ENCODE assay signal across 39 cellular contexts in genomic region chr3:50196253-50196801, GRCh38. TPM values are rescaled to one million over a fixed set of nuclear protein-coding genes. Genes with fewer than 3 reads are reported as not detected.
"Had no signal": no experiment of that assay in that cellular context is flagged by ENCODE, and none has a peak within 500 bp of the region (broad histone marks: within the 10 kb centered on the region; RNA-seq: fewer than 3 reads in every experiment).

No MANE protein-coding gene starts in this region.

- H3K9me3 ChIP-seq: MG63 had no signal

- H2AFZ ChIP-seq: PC-9 had no signal

- H3K36me3 ChIP-seq: brain microvascular endothelial cell, MG63, WERI-Rb-1 had no signal

- H3K27me3 ChIP-seq: MG63 had no signal

- H3K4me3 Mint-ChIP-seq: activated CD8-positive, alpha-beta T cell treated with anti-CD3 and anti-CD28 coated beads for 36 hours; activated naive CD8-positive, alpha-beta T cell treated with anti-CD3 and anti-CD28 coated beads for 36 hours; activated T-cell treated with anti-CD3 and anti-CD28 coated beads, Interleukin-2, amount 50 U/mL, for 72 hours; activated T-helper 17 cell treated with anti-CD3 and anti-CD28 coated beads, Interleukin-2, amount 50 U/mL, for 72 hours; central memory CD8-positive, alpha-beta T cell had no signal

- H3K4me2 ChIP-seq: PC-9 had no signal

- H3K27ac ChIP-seq: brain microvascular endothelial cell, PC-9, RWPE1 had no signal

- H3K4me3 ChIP-seq: MG63, PC-9 had no signal

- H3K27ac Mint-ChIP-seq: activated CD8-positive, alpha-beta T cell treated with anti-CD3 and anti-CD28 coated beads for 36 hours; activated naive CD8-positive, alpha-beta T cell treated with anti-CD3 and anti-CD28 coated beads for 36 hours; activated T-cell treated with anti-CD3 and anti-CD28 coated beads, Interleukin-2, amount 50 U/mL, for 72 hours; activated T-helper 17 cell treated with anti-CD3 and anti-CD28 coated beads, Interleukin-2, amount 50 U/mL, for 72 hours had no signal

- ATAC-seq: activated CD8-positive, alpha-beta T cell treated with anti-CD3 and anti-CD28 coated beads for 36 hours; activated T-cell treated with anti-CD3 and anti-CD28 coated beads, Interleukin-2, amount 50 U/mL, for 72 hours; activated T-helper 17 cell treated with anti-CD3 and anti-CD28 coated beads, Interleukin-2, amount 50 U/mL, for 72 hours had no signal

- H3K4me1 Mint-ChIP-seq: activated T-helper 17 cell treated with anti-CD3 and anti-CD28 coated beads, Interleukin-2, amount 50 U/mL, for 72 hours had no signal

- H3K36me3 Mint-ChIP-seq: activated naive CD8-positive, alpha-beta T cell treated with anti-CD3 and anti-CD28 coated beads for 36 hours had no signal

- DNase-seq: activated CD4-positive, alpha-beta T cell treated with anti-CD3 and anti-CD28 coated beads for 1 hour; activated CD4-positive, alpha-beta T cell treated with anti-CD3 and anti-CD28 coated beads for 48 hours; activated CD4-positive, alpha-beta T cell treated with anti-CD3 and anti-CD28 coated beads, Interleukin-2, amount 50 U/mL, for 4 hours; activated CD4-positive, CD25-positive, alpha-beta regulatory T cell; activated CD8-positive, alpha-beta T cell treated with anti-CD3 and anti-CD28 coated beads for 36 hours; activated effector memory CD4-positive, alpha-beta T cell treated with anti-CD3 and anti-CD28 coated beads, Interleukin-2, amount 50 U/mL, for 16 hours; activated naive CD4-positive, alpha-beta T cell; activated naive CD4-positive, alpha-beta T cell treated with anti-CD3 and anti-CD28 coated beads, Interleukin-2, amount 50 U/mL, for 16 hours; activated naive CD8-positive, alpha-beta T cell treated with anti-CD3 and anti-CD28 coated beads for 36 hours; activated T-cell treated with anti-CD3 and anti-CD28 coated beads, Interleukin-2, amount 50 U/mL, for 1 hour; activated T-cell treated with anti-CD3 and anti-CD28 coated beads, Interleukin-2, amount 50 U/mL, for 72 hours; amniotic stem cell; aorta; brain microvascular endothelial cell; Kasumi-1; MG63; NCI-H1048; NCI-H1105 treated with DMSO at 0.1 percent for 48 hours; NCI-H1436; NCI-H1694; NCI-H1930; NCI-H2081 treated with DMSO at 0.1 percent for 48 hours; NCI-H226; NCI-H524 treated with DMSO at 0.1 percent for 48 hours; NK-92 treated with Interleukin-12 subunit alpha and Interleukin-12 subunit beta, amount 100 ng/mL, for 24 hours; PC-9; Right ventricle myocardium superior; SW 1271; T-helper 1 cell; T-helper 2 cell; T-helper 9 cell; WERI-Rb-1 had no signal

- FAIRE-seq: RCC 7860 had no signal

- H3K9me3 Mint-ChIP-seq: activated CD8-positive, alpha-beta T cell treated with anti-CD3 and anti-CD28 coated beads for 36 hours; activated naive CD8-positive, alpha-beta T cell treated with anti-CD3 and anti-CD28 coated beads for 36 hours; activated T-cell treated with anti-CD3 and anti-CD28 coated beads, Interleukin-2, amount 50 U/mL, for 72 hours; activated T-helper 17 cell treated with anti-CD3 and anti-CD28 coated beads, Interleukin-2, amount 50 U/mL, for 72 hours; central memory CD8-positive, alpha-beta T cell had no signal

RNA-seq across cellular contexts. Expression of gene GNAT1, which starts 4.9 kb away (rescaled TPM):
- total RNA-seq: activated CD8-positive, alpha-beta memory T cell treated with anti-CD3 and anti-CD28 coated beads for 36 hours; activated T-cell treated with anti-CD3 and anti-CD28 coated beads, Interleukin-2, amount 50 U/mL, for 72 hours; activated T-helper 17 cell treated with anti-CD3 and anti-CD28 coated beads, Interleukin-2, amount 50 U/mL, for 72 hours; aorta; NCI-H460; OCI-LY7; PC-9; Right ventricle myocardium superior had no signal
- polyA plus RNA-seq: aorta had no signal

RNA-seq across cellular contexts. Expression of gene SLC38A3, which starts 8.7 kb away (rescaled TPM):
- total RNA-seq: activated T-cell treated with anti-CD3 and anti-CD28 coated beads, Interleukin-2, amount 50 U/mL, for 72 hours; OCI-LY7 had no signal
